In the genomic region with DNA sequence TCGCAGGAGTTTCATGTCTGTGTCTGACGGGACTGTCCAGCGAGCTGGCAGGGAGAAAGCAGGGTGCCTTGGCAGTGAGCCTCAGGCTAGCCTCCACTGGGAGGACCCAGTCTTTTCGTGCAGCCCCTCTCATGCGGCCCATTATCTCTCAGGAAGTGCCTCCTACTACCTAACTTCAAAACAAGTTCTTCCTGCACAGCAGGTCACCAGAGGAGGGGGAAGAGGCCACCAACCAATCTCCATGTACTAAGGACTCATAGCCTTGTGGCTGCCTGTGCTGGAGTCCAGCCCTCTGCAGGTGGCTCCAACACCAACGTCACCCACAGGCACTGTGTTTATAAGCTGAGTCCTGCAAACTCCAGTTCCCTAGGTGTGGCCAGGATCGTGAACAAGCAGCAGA, we compare ENCODE assay signal across 11 cellular contexts. TPM values are rescaled to one million over a fixed set of nuclear protein-coding genes. Genes with fewer than 3 reads are reported as not detected.
DNase-seq lines count a peak whose midpoint lies in the region; ATAC-seq and TF ChIP-seq lines count a peak whose summit lies in the region.
"Had no signal": no experiment of that assay in that cellular context is flagged by ENCODE, and none has a peak within 500 bp of the region (broad histone marks: within the 10 kb centered on the region; RNA-seq: fewer than 3 reads in every experiment).

No MANE protein-coding gene starts in this region.

- peak overlapping the region; percentile 58 for H3K27ac Mint-ChIP-seq in activated T-cell treated with anti-CD3 and anti-CD28 coated beads, Interleukin-2, amount 50 U/mL, for 72 hours

- intact Hi-C loops in right cardiac atrium (cut with DNase I) (no loop called here), Right ventricle myocardium superior (cut with DNase I) (no loop called here), lower lobe of right lung (cut with DNase I) (no loop called here), aorta (cut with DNase I) (no loop called here)

- DNase-seq in right cardiac atrium (no peak), Right ventricle myocardium superior (no peak), lower lobe of right lung (peak; percentile 59), aorta (peak; percentile 30 to 59), DMS114 treated with DMSO at 0.1 percent for 48 hours (lab: John Stamatoyannopoulos, UW; ENCODE audit: unreplicated experiment) (no peak)
- DNase-seq in activated T-cell treated with anti-CD3 and anti-CD28 coated beads, Interleukin-2, amount 50 U/mL, for 72 hours: no peak
- DNase-seq: cortex of kidney, NCI-H187, occipital lobe had no signal

- TF ChIP-seq CTCF in lower lobe of right lung (IDR thresholded peaks at IDR 0.05): no peak

- H3K27ac ChIP-seq in right cardiac atrium (ENCODE audit: low read length) (peak overlapping the region; percentile 40), lower lobe of right lung (peak overlapping the region; percentile 64), aorta (ENCODE audit: low read depth in 1 of 2, low read length in 2 of 2) (no peak overlapping the region)

- no peaks in the 10 kb centered on the region for H3K9me3 ChIP-seq in right cardiac atrium (ENCODE audit: control insufficient read depth, low read length)
- no peaks in the 10 kb centered on the region for H3K9me3 ChIP-seq in lower lobe of right lung
- H3K9me3 ChIP-seq in aorta (ENCODE audit: control insufficient read depth, low read length): no peaks in the 10 kb centered on the region

- no peaks in the 10 kb centered on the region for H3K36me3 Mint-ChIP-seq in activated T-cell treated with anti-CD3 and anti-CD28 coated beads, Interleukin-2, amount 50 U/mL, for 72 hours (ENCODE audit: insufficient read depth in 2 of 2)

- H3K4me1 ChIP-seq in right cardiac atrium (ENCODE audit: control insufficient read depth, insufficient read depth, low read length): peaks cover 11% of the 10 kb centered on the region
- H3K4me1 ChIP-seq in lower lobe of right lung: peaks cover 59% of the 10 kb centered on the region
- no peaks in the 10 kb centered on the region for H3K4me1 ChIP-seq in aorta (ENCODE audit: control insufficient read depth in 1 of 2, insufficient read depth in 2 of 2, low read length in 2 of 2)

- H3K27me3 ChIP-seq in right cardiac atrium (ENCODE audit: control insufficient read depth, insufficient read depth) (no peaks in the 10 kb centered on the region), lower lobe of right lung (ENCODE audit: low read depth) (peaks cover 4% of the 10 kb centered on the region), aorta (ENCODE audit: control insufficient read depth in 1 of 2, insufficient read depth in 2 of 2, low read length in 1 of 2) (no peaks in the 10 kb centered on the region)

- no peaks in the 10 kb centered on the region for H3K9me3 Mint-ChIP-seq in activated T-cell treated with anti-CD3 and anti-CD28 coated beads, Interleukin-2, amount 50 U/mL, for 72 hours

- no peaks in the 10 kb centered on the region for H3K36me3 ChIP-seq in lower lobe of right lung
- no peaks in the 10 kb centered on the region for H3K36me3 ChIP-seq in aorta (ENCODE audit: control insufficient read depth in 1 of 2, insufficient read depth in 2 of 2, low read length in 1 of 2)

- H3K4me3 Mint-ChIP-seq in activated T-cell treated with anti-CD3 and anti-CD28 coated beads, Interleukin-2, amount 50 U/mL, for 72 hours: peak overlapping the region; percentile 49 to 56

- no peak overlapping the region for H3K4me3 ChIP-seq in right cardiac atrium (ENCODE audit: low read length)
- H3K4me3 ChIP-seq in lower lobe of right lung: peak overlapping the region; percentile 15
- H3K4me3 ChIP-seq in aorta (ENCODE audit: low read length in 2 of 2): no peak overlapping the region

- ATAC-seq in right cardiac atrium (no peak), Right ventricle myocardium superior (ENCODE audit: poor library complexity) (no peak), lower lobe of right lung (peak; percentile 38 to 51), aorta (ENCODE audit: low FRiP score) (no peak), HG03571 (IDR thresholded peaks at IDR 0.05; ENCODE audit: unreplicated experiment) (no peak), HG02571 (IDR thresholded peaks at IDR 0.05; ENCODE audit: unreplicated experiment) (no peak)
- no peak for ATAC-seq in activated T-cell treated with anti-CD3 and anti-CD28 coated beads, Interleukin-2, amount 50 U/mL, for 72 hours (replicated peaks in 1 of 2)

- WGBS in right cardiac atrium: 28% methylated on average over 7 of the region's 7 CpGs
- WGBS in aorta, 2 donors: 59 to 60% methylated on average over 7 of the region's 7 CpGs

- peaks cover 42% of the 10 kb centered on the region for H3K4me1 Mint-ChIP-seq in activated T-cell treated with anti-CD3 and anti-CD28 coated beads, Interleukin-2, amount 50 U/mL, for 72 hours (ENCODE audit: low read depth)

- no peaks in the 10 kb centered on the region for H3K27me3 Mint-ChIP-seq in activated T-cell treated with anti-CD3 and anti-CD28 coated beads, Interleukin-2, amount 50 U/mL, for 72 hours (ENCODE audit: low read depth)

RNA-seq across cellular contexts. Expression of gene VIPR1, which starts 4.8 kb away (rescaled TPM):
- total RNA-seq in right cardiac atrium (10 to 100 TPM in 2 of 4 donors, 1 to 10 TPM in 2; 4.9 to 12.8 (median 8.6) TPM), Right ventricle myocardium superior (3.4 TPM), lower lobe of right lung (212 TPM), aorta (1 to 10 TPM; 3.2 to 7.6 TPM)
- polyA plus RNA-seq in right cardiac atrium (10.2 TPM), aorta (10 to 100 TPM; 11.5 to 14.0 TPM)
- total RNA-seq in activated T-cell treated with anti-CD3 and anti-CD28 coated beads, Interleukin-2, amount 50 U/mL, for 72 hours: 1 to 10 TPM; 5.6 to 6.6 TPM

Comparison
In these comparisons a context has a peak if more than half of its experiments do, and no peak if none do; other contexts are left out.
1. ATAC-seq: peak in lower lobe of right lung (2 of 2); none in right cardiac atrium (0 of 2), Right ventricle myocardium superior (single experiment), activated T-cell treated with anti-CD3 and anti-CD28 coated beads, Interleukin-2, amount 50 U/mL, for 72 hours (0 of 2), aorta (single experiment), HG03571 (single experiment) and HG02571 (single experiment).
2. DNase-seq: peak in lower lobe of right lung (single experiment) and aorta (2 of 2); none in right cardiac atrium (0 of 3), Right ventricle myocardium superior (single experiment), activated T-cell treated with anti-CD3 and anti-CD28 coated beads, Interleukin-2, amount 50 U/mL, for 72 hours (0 of 2) and DMS114 treated with DMSO at 0.1 percent for 48 hours (single experiment).
3. H3K27ac ChIP-seq: peak in right cardiac atrium (single experiment) and lower lobe of right lung (single experiment); none in aorta (0 of 2).
4. RNA of gene VIPR1, which starts 4.8 kb away (total RNA-seq): 212 TPM in lower lobe of right lung (single experiment); 4.9 to 12.8 TPM in right cardiac atrium, 3.2 to 7.6 TPM in aorta, 5.6 to 6.6 TPM in activated T-cell treated with anti-CD3 and anti-CD28 coated beads, Interleukin-2, amount 50 U/mL, for 72 hours and 3.4 TPM in Right ventricle myocardium superior (single experiment); every median in the first group is over 10 times any median in the second.